In the genomic region with DNA sequence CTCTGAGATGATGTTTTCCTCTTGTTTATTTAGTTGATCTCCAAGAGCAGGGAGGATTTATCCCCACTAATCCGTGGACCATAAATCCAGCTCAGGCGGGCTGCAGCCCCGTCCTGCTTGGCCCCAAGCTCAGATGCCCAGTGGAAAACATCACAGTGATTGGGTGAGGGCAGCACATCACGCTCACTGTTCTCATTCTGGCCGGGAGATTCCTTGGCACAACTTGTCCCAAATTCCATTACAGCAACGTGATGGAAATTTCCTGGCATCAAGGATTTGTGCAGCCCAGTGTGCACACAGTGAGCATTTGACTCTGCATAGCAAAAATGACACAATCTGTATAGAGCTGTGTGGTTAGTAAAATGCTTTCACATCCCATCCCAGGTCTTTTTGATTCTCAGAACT, we compare ENCODE assay signal across 10 cellular contexts.
DNase-seq lines count a peak whose midpoint lies in the region; ATAC-seq and TF ChIP-seq lines count a peak whose summit lies in the region.
"Had no signal": no experiment of that assay in that cellular context is flagged by ENCODE, and none has a peak within 500 bp of the region (broad histone marks: within the 10 kb centered on the region; RNA-seq: fewer than 3 reads in every experiment).

No MANE protein-coding gene starts in this region.

- H3K4me1 ChIP-seq in gastrocnemius medialis, result peaks cover 20 to 27% of the 10 kb centered on the region in 2 donors

- H3K27ac ChIP-seq in gastrocnemius medialis, result peak overlapping the region in 2 of 4 donors; percentile 41 to 46

- intact Hi-C loops in gastrocnemius medialis (cut with DNase I; ENCODE audit: low total_unique reads), result no loop called here
- intact Hi-C loops in posterior vena cava (cut with DNase I), result no loop called here

- in situ Hi-C loops in astrocyte of the spinal cord (cut with HindIII; ENCODE audit: low sequenced_read_pairs), result no loop called here
- in situ Hi-C loops in gastrocnemius medialis (cut with MboI; ENCODE audit: low sequenced_read_pairs in 4 of 4), result no loop called here

- no peaks in the 10 kb centered on the region for H3K27me3 ChIP-seq in gastrocnemius medialis

- H3K9me3 ChIP-seq in gastrocnemius medialis, result no peaks in the 10 kb centered on the region

- DNase-seq in GM03348 (ENCODE audit: low spot score) (peak; percentile 89), astrocyte of the spinal cord (ENCODE audit: low read depth, low spot score) (peak; percentile 84), hepatic stellate cell (ENCODE audit: low spot score) (peak; percentile 70), gastrocnemius medialis (peak; percentile 37 to 47), posterior vena cava (ENCODE audit: low spot score) (no peak)
- DNase-seq: NCI-H1092 had no signal

- no peaks in the 10 kb centered on the region for H3K36me3 ChIP-seq in gastrocnemius medialis

- TF ChIP-seq CTCF in astrocyte of the spinal cord (IDR thresholded peaks at IDR 0.05; ENCODE audit: low read depth, low read length) (no peak), gastrocnemius medialis (IDR thresholded peaks at IDR 0.05 in 4 of 5, conservative IDR thresholded peaks at IDR 0.05 in 1 of 5) (no peak)

- peak; percentile 80 to 87 for ATAC-seq in gastrocnemius medialis
- ATAC-seq in GM21737 (IDR thresholded peaks at IDR 0.05; ENCODE audit: unreplicated experiment), result no peak
- ATAC-seq in HG02970 (IDR thresholded peaks at IDR 0.05; ENCODE audit: low FRiP score, unreplicated experiment), result no peak
- no peak for ATAC-seq in HG03378 (IDR thresholded peaks at IDR 0.05; ENCODE audit: unreplicated experiment)
- ATAC-seq: HCT116 had no signal

- no peak for TF ChIP-seq POLR2A in gastrocnemius medialis (IDR thresholded peaks at IDR 0.05)

- H3K4me3 ChIP-seq in astrocyte of the spinal cord (ENCODE audit: low read depth, low read length) (no peak overlapping the region), gastrocnemius medialis (no peak overlapping the region)

Comparison
In these comparisons a context has a peak if more than half of its experiments do, and no peak if none do; other contexts are left out.
1. ATAC-seq: peak in gastrocnemius medialis (2 of 2); none in GM21737 (single experiment), HG02970 (single experiment) and HG03378 (single experiment).